ENCODE assay signal across 9 cellular contexts in the genomic region with DNA sequence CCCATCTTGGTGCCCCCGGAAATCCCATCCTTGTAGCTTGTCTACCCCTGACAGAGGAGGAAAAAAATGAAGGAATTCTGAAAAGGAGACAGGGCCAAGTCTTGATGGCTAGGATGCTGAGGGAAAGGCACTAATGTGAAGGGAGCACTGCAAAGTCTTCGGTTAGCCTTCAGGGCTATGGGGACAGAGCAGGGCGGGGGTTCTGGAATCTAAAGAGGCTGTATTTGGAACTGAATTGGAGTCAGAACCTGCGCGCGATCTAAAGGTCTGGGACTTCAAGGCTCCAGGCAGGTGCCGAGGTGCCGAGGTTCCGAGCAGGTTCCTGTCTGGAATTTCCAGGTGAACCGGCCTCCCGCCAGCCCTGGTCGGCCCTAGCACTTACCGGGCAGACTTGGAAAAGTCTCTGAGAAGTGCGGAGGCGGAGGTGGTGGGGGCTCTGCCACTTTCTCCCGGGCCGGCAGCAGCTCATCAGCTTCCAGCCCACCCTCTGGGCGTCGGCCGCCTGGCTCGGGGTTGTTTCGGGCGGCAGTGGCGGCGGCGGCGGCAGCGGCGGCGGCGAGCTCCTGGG.
DNase-seq lines count a peak whose midpoint lies in the region; ATAC-seq and TF ChIP-seq lines count a peak whose summit lies in the region.
"Had no signal": no experiment of that assay in that cellular context is flagged by ENCODE, and none has a peak within 500 bp of the region (broad histone marks: within the 10 kb centered on the region; RNA-seq: fewer than 3 reads in every experiment).

No MANE protein-coding gene starts in this region.

- H3K4me3 ChIP-seq in effector memory CD4-positive, alpha-beta T cell (ENCODE audit: insufficient read depth, low read depth, low read length, poor library complexity, severe bottlenecking) = peak overlapping the region; percentile 42

- H3K9me3 ChIP-seq in effector memory CD4-positive, alpha-beta T cell (ENCODE audit: control insufficient read depth, low read length) = no peaks in the 10 kb centered on the region

- H3K27me3 ChIP-seq in effector memory CD4-positive, alpha-beta T cell (replicated peaks; ENCODE audit: control insufficient read depth, insufficient read depth, low read length, poor library complexity, severe bottlenecking) = peaks cover 33% of the 10 kb centered on the region

- H3K9me3 Mint-ChIP-seq in nephron = no peaks in the 10 kb centered on the region

- TF ChIP-seq CTCF in nephron (IDR thresholded peaks at IDR 0.05; ENCODE audit: unreplicated experiment in 3 of 3) (no peak), GM10266 (IDR thresholded peaks at IDR 0.05; ENCODE audit: control insufficient read depth, insufficient read depth, low read depth, missing control alignments) (no peak)

- H3K36me3 Mint-ChIP-seq in nephron (ENCODE audit: low read depth) = no peaks in the 10 kb centered on the region

- no peak for ATAC-seq in HG03342 (IDR thresholded peaks at IDR 0.05; ENCODE audit: unreplicated experiment)

- H3K4me1 ChIP-seq in effector memory CD4-positive, alpha-beta T cell (ENCODE audit: control insufficient read depth, insufficient read depth, low read length, poor library complexity, severe bottlenecking) = peaks cover 8% of the 10 kb centered on the region

- H3K27me3 Mint-ChIP-seq in nephron (ENCODE audit: low read depth) = peaks cover 36% of the 10 kb centered on the region

- peaks cover 6% of the 10 kb centered on the region for H3K4me1 Mint-ChIP-seq in nephron

- H3K36me3 ChIP-seq in effector memory CD4-positive, alpha-beta T cell (ENCODE audit: control insufficient read depth, insufficient read depth, low read length) = no peaks in the 10 kb centered on the region

- no peak overlapping the region for H3K27ac Mint-ChIP-seq in nephron

- DNase-seq in stimulated activated CD4-positive, alpha-beta T cell treated with anti-CD3 and anti-CD28 coated beads, Interleukin-4, amount 100 ng/mL, for 1 hour = peak; percentile 15
- no peak for DNase-seq in stimulated activated CD4-positive, alpha-beta T cell treated with anti-CD3 and anti-CD28 coated beads, Interleukin-1b, Interleukin-23, amount 100 ng/mL, for 48 hours
- DNase-seq in effector memory CD4-positive, alpha-beta T cell = no peak
- DNase-seq in AG08395 (ENCODE audit: low spot score) = no peak
- no peak for DNase-seq in GM10266 (ENCODE audit: extremely low spot score)
- DNase-seq in GF-D8 (lab: John Stamatoyannopoulos, UW) = no peak
- DNase-seq: stimulated activated CD4-positive, alpha-beta T cell treated with anti-CD3 and anti-CD28 coated beads, Interleukin-2, amount 100 ng/mL, for 48 hours had no signal

- H3K4me3 Mint-ChIP-seq in nephron = peak overlapping the region; percentile 72 to 80 (median 73)

- no peak overlapping the region for H3K27ac ChIP-seq in effector memory CD4-positive, alpha-beta T cell (ENCODE audit: insufficient read depth, low read length, poor library complexity, severe bottlenecking)
